ENCODE assay signal across 23 cellular contexts in genomic region chr4:38065181-38065580, GRCh38.
"Had no signal": no experiment of that assay in that cellular context is flagged by ENCODE, and none has a peak within 500 bp of the region (broad histone marks: within the 10 kb centered on the region; RNA-seq: fewer than 3 reads in every experiment).

No MANE protein-coding gene starts in this region.

- H3K27me3 ChIP-seq: SJSA1 had no signal

- DNase-seq: KBM-7, MV-4-11, NCI-H1048, NCI-H1105, NCI-H1417, NCI-H1436 treated with DMSO at 0.1 percent for 48 hours, NCI-H1694, NCI-H187 treated with DMSO at 0.1 percent for 48 hours, NCI-H2029 treated with DMSO at 0.1 percent for 48 hours, NCI-H2171, NCI-H226, NCI-H446, NCI-H510A, NCI-H524 treated with DMSO at 0.1 percent for 48 hours, NCI-H69, NCI-H774, Right ventricle myocardium superior, RPMI8226, SIG-M5 had no signal

- H3K4me3 Mint-ChIP-seq: IgD-negative memory B cell had no signal

- H3K27ac Mint-ChIP-seq: IgD-negative memory B cell had no signal

- H3K27me3 Mint-ChIP-seq: IgD-negative memory B cell had no signal

- H3K9me3 Mint-ChIP-seq: IgD-negative memory B cell had no signal

- H3K9me3 ChIP-seq: SJSA1 had no signal

- H3K4me3 ChIP-seq: SJSA1, SK-N-MC had no signal

- FAIRE-seq: RCC 7860 had no signal

- H3K27ac ChIP-seq: SJSA1, SK-N-MC had no signal

- H3K36me3 ChIP-seq: SJSA1 had no signal
